ENCODE assay signal across 9 cellular contexts in genomic region chr4:20904966-20905365, GRCh38.
"Had no signal": no experiment of that assay in that cellular context is flagged by ENCODE, and none has a peak within 500 bp of the region (broad histone marks: within the 10 kb centered on the region; RNA-seq: fewer than 3 reads in every experiment).

No MANE protein-coding gene starts in this region.

- H3K36me3 ChIP-seq: HAP-1 had no signal

- H3K4me3 ChIP-seq: GM23248, GM23338, HAP-1 had no signal

- H3K9me3 ChIP-seq: HAP-1 had no signal

- H3K27ac ChIP-seq: GM23248 had no signal

- DNase-seq: GM23248, GOT3, H7, H9, HCEC 1CT, HFFc6 had no signal

- H2AFZ ChIP-seq: GM23248, GM23338 had no signal

- H3K4me1 ChIP-seq: HAP-1 had no signal

- H3K4me2 ChIP-seq: GM23338 had no signal

- H3K9ac ChIP-seq: GM23248 had no signal

- ATAC-seq: GM23338, HCT116 had no signal
